Comparison of ENCODE assay signal across 17 cellular contexts in genomic region chr1:111198836-111199235, GRCh38. TPM values are rescaled to one million over a fixed set of nuclear protein-coding genes. Genes with fewer than 3 reads are reported as not detected.
A peak's percentile ranks its signal among the peaks of the same experiment; 100 is the strongest.
DNase-seq lines count a peak whose midpoint lies in the region; ATAC-seq, FAIRE-seq and TF ChIP-seq lines count a peak whose summit lies in the region.
"Had no signal": no experiment of that assay in that cellular context is flagged by ENCODE, and none has a peak within 500 bp of the region (broad histone marks: within the 10 kb centered on the region; RNA-seq: fewer than 3 reads in every experiment).

No MANE protein-coding gene starts in this region.

- H3K27me3 ChIP-seq in K562 (ENCODE audit: control insufficient read depth in 2 of 2, insufficient read depth in 2 of 2, low read length in 2 of 2), result no peaks in the 10 kb centered on the region; a peak in 1 of 5 replicates
- H3K27me3 ChIP-seq: foreskin keratinocyte had no signal

- H3K36me3 ChIP-seq in K562 (ENCODE audit: control insufficient read depth, insufficient read depth, low read length), result no peaks in the 10 kb centered on the region

- DNase-seq in CD14-positive monocyte (ENCODE audit: low spot score) (no peak), K562 (ENCODE audit: extremely low read depth in 1 of 4, low spot score in 3 of 4) (no peak), NK-92 (lab: John Stamatoyannopoulos, UW; ENCODE audit: unreplicated experiment) (no peak), NOMO-1 treated with DMSO at 0.1 percent for 48 hours (lab: John Stamatoyannopoulos, UW; ENCODE audit: unreplicated experiment) (no peak), COLO668 (lab: John Stamatoyannopoulos, UW; ENCODE audit: unreplicated experiment) (no peak)
- no peak for DNase-seq in natural killer cell treated with Interleukin-12 subunit alpha and Interleukin-12 subunit beta and Interleukin-15 and Interleukin-18, amount 100 ng/mL, for 72 hours (ENCODE audit: low spot score)
- DNase-seq: cortex of kidney, foreskin keratinocyte, NCI-H1105 treated with DMSO at 0.1 percent for 48 hours, NCI-H510A had no signal

- no peak for TF ChIP-seq EP300 in K562 (IDR thresholded peaks at IDR 0.05; ENCODE audit: low read length)

- TF ChIP-seq RAD21 in K562 (CRISPR knock-in tag; conservative IDR thresholded peaks at IDR 0.05 in 1 of 2, IDR thresholded peaks at IDR 0.05 in 1 of 2), result no peak

- peak overlapping the region in 6 of 7 donors; percentile 24 to 97 (median 94) for H3K27ac Mint-ChIP-seq in CD14-positive monocyte
- peak overlapping the region; percentile 94 to 99 for H3K27ac Mint-ChIP-seq in natural killer cell treated with Interleukin-12 subunit alpha and Interleukin-12 subunit beta and Interleukin-15 and Interleukin-18, amount 100 ng/mL, for 72 hours

- peaks cover 21 to 29% of the 10 kb centered on the region in 2 experiments for H3K4me1 ChIP-seq in K562 (replicated peaks in 1 of 2; ENCODE audit: control insufficient read depth in 2 of 2, insufficient read depth in 2 of 2, low read length in 2 of 2)

- intact Hi-C loops in CD14-positive monocyte (cut with micrococcal nuclease) (no loop called here), K562 (cut with micrococcal nuclease) (no loop called here)

- no peaks in the 10 kb centered on the region for H3K9me1 ChIP-seq in K562 (ENCODE audit: control insufficient read depth, insufficient read depth, low read length)

- ATAC-seq in K562, result no peak
- ATAC-seq in natural killer cell treated with Interleukin-12 subunit alpha and Interleukin-12 subunit beta and Interleukin-15 and Interleukin-18, amount 100 ng/mL, for 72 hours, result no peak
- no peak for ATAC-seq in HG03469 (IDR thresholded peaks at IDR 0.05; ENCODE audit: unreplicated experiment)
- ATAC-seq: foreskin keratinocyte, Right ventricle myocardium inferior had no signal

- no TSS peak for BruUV-seq in K562 (replicated peaks; lab: Mats Ljungman, UMichigan)

- WGBS in K562 (ENCODE audit: insufficient coverage, low coverage, missing lambda C conversion rate), result 42% methylated on average over 5 of the region's 5 CpGs

- no peaks in the 10 kb centered on the region for H3K79me2 ChIP-seq in K562 (ENCODE audit: control insufficient read depth, insufficient read depth, low read length)

- in situ Hi-C loops in K562 (cut with MboI), result no loop called here

- POLR2A ChIA-PET in K562 (lab: Yijun Ruan, JAX), result interaction anchor here (0.7 to 1.1 kb wide), 4 partner anchors 11 to 65 kb away, joined by 3 to 5 read pairs (median 3); no protein-coding TSS in a partner anchor

- peaks cover 0 to 2% (median 0%) of the 10 kb centered on the region in 7 donors for H3K9me3 Mint-ChIP-seq in CD14-positive monocyte
- H3K9me3 Mint-ChIP-seq in natural killer cell treated with Interleukin-12 subunit alpha and Interleukin-12 subunit beta and Interleukin-15 and Interleukin-18, amount 100 ng/mL, for 72 hours, result no peaks in the 10 kb centered on the region

- H3K36me3 Mint-ChIP-seq in CD14-positive monocyte, result peaks cover 47 to 50% of the 10 kb centered on the region in 2 donors
- H3K36me3 Mint-ChIP-seq in natural killer cell treated with Interleukin-12 subunit alpha and Interleukin-12 subunit beta and Interleukin-15 and Interleukin-18, amount 100 ng/mL, for 72 hours, result peaks cover 38% of the 10 kb centered on the region

- FAIRE-seq in K562 (lab: Jason Lieb, UNC), result no peak
- FAIRE-seq: islet of Langerhans had no signal

- H3K27ac ChIP-seq in K562 (ENCODE audit: extremely low read depth, low read depth, low read length), result no peak overlapping the region
- H3K27ac ChIP-seq: foreskin keratinocyte, VCaP had no signal

- H4K20me1 ChIP-seq in K562 (replicated peaks; ENCODE audit: control insufficient read depth, insufficient read depth, low read length), result no peaks in the 10 kb centered on the region

- no peak for TF ChIP-seq POLR2A in K562 (conservative IDR thresholded peaks at IDR 0.05)

- H3K9ac ChIP-seq in K562 (ENCODE audit: insufficient read depth in 1 of 2, low read depth in 2 of 2, low read length in 2 of 2), result no peak overlapping the region

- TF ChIP-seq CTCF in CD14-positive monocyte (IDR thresholded peaks at IDR 0.05), result no peak
- no peak for TF ChIP-seq CTCF in GM12875 (IDR thresholded peaks at IDR 0.05; ENCODE audit: borderline replicate concordance, insufficient read depth, low read depth, low read length)
- TF ChIP-seq CTCF in K562 (IDR thresholded peaks at IDR 0.05 in 2 of 3, conservative IDR thresholded peaks at IDR 0.05 in 1 of 3; ENCODE audit: insufficient read depth in 2 of 3, low read depth in 1 of 3, low read length in 3 of 3), result no peak

- H3K4me3 ChIP-seq in GM12875 (ENCODE audit: low read depth, low read length) (peak overlapping the region; percentile 65), K562 (no peak overlapping the region)

- no peaks in the 10 kb centered on the region for H3K27me3 Mint-ChIP-seq in CD14-positive monocyte (ENCODE audit: low read depth in 3 of 3)
- no peaks in the 10 kb centered on the region for H3K27me3 Mint-ChIP-seq in natural killer cell treated with Interleukin-12 subunit alpha and Interleukin-12 subunit beta and Interleukin-15 and Interleukin-18, amount 100 ng/mL, for 72 hours

- no peak overlapping the region for H3K4me2 ChIP-seq in K562 (ENCODE audit: insufficient read depth, low read length)

- peak overlapping the region; percentile 35 to 51 for H3K4me3 Mint-ChIP-seq in CD14-positive monocyte
- peak overlapping the region; percentile 98 for H3K4me3 Mint-ChIP-seq in natural killer cell treated with Interleukin-12 subunit alpha and Interleukin-12 subunit beta and Interleukin-15 and Interleukin-18, amount 100 ng/mL, for 72 hours

- CTCF ChIA-PET in K562 (lab: Yijun Ruan, JAX; ENCODE audit: low intra/inter-chr PET ratio), result interaction anchor here (0.5 kb wide), 1 partner anchor 418 kb away, joined by 3 read pairs; no protein-coding TSS in a partner anchor

- H2AFZ ChIP-seq in K562 (ENCODE audit: low read depth, low read length), result no peak overlapping the region

- no peaks in the 10 kb centered on the region for H3K9me3 ChIP-seq in K562 (replicated peaks; ENCODE audit: control insufficient read depth, insufficient read depth, low read depth, low read length)

- H3K4me1 Mint-ChIP-seq in CD14-positive monocyte, result peaks cover 94% of the 10 kb centered on the region
- H3K4me1 Mint-ChIP-seq in natural killer cell treated with Interleukin-12 subunit alpha and Interleukin-12 subunit beta and Interleukin-15 and Interleukin-18, amount 100 ng/mL, for 72 hours (ENCODE audit: low read depth in 2 of 2), result peaks cover 87 to 91% of the 10 kb centered on the region in 2 donors

RNA-seq across cellular contexts. Expression of gene DENND2D, which starts 1.6 kb away (rescaled TPM):
- polyA plus RNA-seq in CD14-positive monocyte, result 10 to 100 TPM; 22.4 to 24.0 TPM
- not detected in 2 replicates for total RNA-seq in K562 (2011; cell fraction: chromatin; rRNA removed; ENCODE audit: low replicate concordance)
- total RNA-seq in K562 (2011; cell fraction: nucleolus; rRNA removed), result not detected in 2 replicates
- total RNA-seq in K562 (2011; cell fraction: nucleoplasm; rRNA removed), result not detected in 2 replicates
- total RNA-seq in K562 (2014; rRNA removed), result not detected in 2 replicates
- not detected in 2 replicates for total RNA-seq in K562 (2014; rRNA removed; fragmentation: Illumina TruSeq; extraction: Trizol)
- total RNA-seq in K562 (2015; rRNA removed; fragmentation: Illumina TruSeq; extraction: Trizol), result 0.15 TPM in 1 of 2 replicates, not detected in the other
- total RNA-seq in K562 (2021), result 0.36 and 0.44 TPM in 2 replicates
- not detected in 2 replicates for polyA plus RNA-seq in K562 (2011; rRNA removed)
- 0.10 TPM in 1 of 2 replicates, not detected in the other for polyA plus RNA-seq in K562 (2011; cell fraction: cytosol; rRNA removed)
- polyA plus RNA-seq in K562 (2011; cell fraction: nucleus; rRNA removed), result not detected in 2 replicates
- 0.17 and 0.33 TPM in 2 replicates for polyA plus RNA-seq in K562 (2012)
- polyA plus RNA-seq in K562 (2014; fragmentation: Illumina TruSeq; extraction: Trizol), result 0.13 TPM in 1 of 2 replicates, not detected in the other
- polyA plus RNA-seq in K562 (2014; fragmentation: Nextera tagmentation; extraction: Ambion mirVana), result under 1 TPM in 1 of 2 experiments, not detected in 1; 0.08 TPM
- polyA plus RNA-seq in K562 (2014; rRNA removed), result not detected in 2 replicates
- polyA minus RNA-seq in K562 (2011; rRNA and poly(A)+ RNA removed), result 0.11 TPM in 1 of 2 replicates, not detected in the other
- polyA minus RNA-seq in K562 (2011; cell fraction: cytosol; rRNA and poly(A)+ RNA removed), result not detected in 2 replicates
- polyA minus RNA-seq in K562 (2011; cell fraction: nucleus; rRNA and poly(A)+ RNA removed), result 0.13 TPM in 1 of 2 replicates, not detected in the other
- 100 to 1,000 TPM; 103 to 118 TPM for total RNA-seq in natural killer cell treated with Interleukin-12 subunit alpha and Interleukin-12 subunit beta and Interleukin-15 and Interleukin-18, amount 100 ng/mL, for 72 hours
- total RNA-seq: HT1080 had no signal

RNA-seq across cellular contexts. Expression of gene CHI3L2, which starts 28.7 kb away (rescaled TPM):
- polyA plus RNA-seq in CD14-positive monocyte (1 to 10 TPM; 1.4 to 9.9 TPM), K562 (2011; rRNA removed) (0.05 and 0.15 TPM in 2 replicates), K562 (2014; fragmentation: Illumina TruSeq; extraction: Trizol) (not detected in 2 replicates), K562 (2014; fragmentation: Nextera tagmentation; extraction: Ambion mirVana) (not detected), K562 (2014; rRNA removed) (0.22 TPM in 1 of 2 replicates, not detected in the other)
- not detected in 2 replicates for total RNA-seq in K562 (2011; cell fraction: chromatin; rRNA removed; ENCODE audit: low replicate concordance)
- not detected in 2 replicates for total RNA-seq in K562 (2011; cell fraction: nucleolus; rRNA removed)
- not detected in 2 replicates for total RNA-seq in K562 (2011; cell fraction: nucleoplasm; rRNA removed)
- total RNA-seq in K562 (2014; rRNA removed) (not detected in 2 replicates), K562 (2014; rRNA removed; fragmentation: Illumina TruSeq; extraction: Trizol) (not detected in 2 replicates), K562 (2015; rRNA removed; fragmentation: Illumina TruSeq; extraction: Trizol) (0.07 TPM in 1 of 2 replicates, not detected in the other), K562 (2021) (0.27 TPM in 1 of 2 replicates, not detected in the other)
- polyA plus RNA-seq in K562 (2011; cell fraction: cytosol; rRNA removed), result 0.19 TPM in 1 of 2 replicates, not detected in the other
- not detected in 2 replicates for polyA plus RNA-seq in K562 (2011; cell fraction: nucleus; rRNA removed)
- polyA plus RNA-seq in K562 (2012), result 0.12 and 0.15 TPM in 2 replicates
- not detected in 2 replicates for polyA minus RNA-seq in K562 (2011; rRNA and poly(A)+ RNA removed)
- polyA minus RNA-seq in K562 (2011; cell fraction: cytosol; rRNA and poly(A)+ RNA removed), result not detected in 2 replicates
- not detected in 2 replicates for polyA minus RNA-seq in K562 (2011; cell fraction: nucleus; rRNA and poly(A)+ RNA removed)
- 10 to 100 TPM in 1 of 2 donors, 1 to 10 TPM in 1; 4.3 to 30.6 TPM for total RNA-seq in natural killer cell treated with Interleukin-12 subunit alpha and Interleukin-12 subunit beta and Interleukin-15 and Interleukin-18, amount 100 ng/mL, for 72 hours
- total RNA-seq: H4 had no signal

RNA-seq across cellular contexts. Expression of gene CEPT1, which starts 58.8 kb away (rescaled TPM):
- polyA plus RNA-seq in CD14-positive monocyte (10 to 100 TPM; 20.8 to 26.9 TPM), K562 (2011; rRNA removed) (72.6 and 73.9 TPM in 2 replicates), K562 (2014; fragmentation: Illumina TruSeq; extraction: Trizol) (30.9 and 42.4 TPM in 2 replicates), K562 (2014; fragmentation: Nextera tagmentation; extraction: Ambion mirVana) (10 to 100 TPM; 39.1 to 46.4 TPM), K562 (2014; rRNA removed) (28.0 and 33.1 TPM in 2 replicates)
- total RNA-seq in K562 (2011; cell fraction: chromatin; rRNA removed; ENCODE audit: low replicate concordance), result 77.6 and 152 TPM in 2 replicates
- total RNA-seq in K562 (2011; cell fraction: nucleolus; rRNA removed), result 38.0 and 48.8 TPM in 2 replicates
- 77.7 and 110 TPM in 2 replicates for total RNA-seq in K562 (2011; cell fraction: nucleoplasm; rRNA removed)
- total RNA-seq in K562 (2014; rRNA removed) (24.4 and 25.1 TPM in 2 replicates), K562 (2014; rRNA removed; fragmentation: Illumina TruSeq; extraction: Trizol) (52.7 and 54.1 TPM in 2 replicates), K562 (2015; rRNA removed; fragmentation: Illumina TruSeq; extraction: Trizol) (42.3 and 47.6 TPM in 2 replicates), K562 (2021) (35.5 and 45.7 TPM in 2 replicates)
- 17.1 and 37.5 TPM in 2 replicates for polyA plus RNA-seq in K562 (2011; cell fraction: cytosol; rRNA removed)
- 34.6 and 56.8 TPM in 2 replicates for polyA plus RNA-seq in K562 (2011; cell fraction: nucleus; rRNA removed)
- 24.2 and 25.2 TPM in 2 replicates for polyA plus RNA-seq in K562 (2012)
- 86.2 and 109 TPM in 2 replicates for polyA minus RNA-seq in K562 (2011; rRNA and poly(A)+ RNA removed)
- polyA minus RNA-seq in K562 (2011; cell fraction: cytosol; rRNA and poly(A)+ RNA removed), result 21.6 and 23.8 TPM in 2 replicates
- polyA minus RNA-seq in K562 (2011; cell fraction: nucleus; rRNA and poly(A)+ RNA removed), result 34.6 and 56.8 TPM in 2 replicates
- total RNA-seq in natural killer cell treated with Interleukin-12 subunit alpha and Interleukin-12 subunit beta and Interleukin-15 and Interleukin-18, amount 100 ng/mL, for 72 hours, result 10 to 100 TPM; 34.5 to 41.6 TPM

RNA-seq across cellular contexts. Expression of gene DRAM2, which starts 58.9 kb away (rescaled TPM):
- polyA plus RNA-seq in CD14-positive monocyte (100 to 1,000 TPM; 190 to 204 TPM), K562 (2011; rRNA removed) (158 and 161 TPM in 2 replicates), K562 (2014; fragmentation: Illumina TruSeq; extraction: Trizol) (67.4 and 77.7 TPM in 2 replicates), K562 (2014; fragmentation: Nextera tagmentation; extraction: Ambion mirVana) (100 to 1,000 TPM in 1 of 2 experiments, 10 to 100 TPM in 1; 93.4 to 101 TPM), K562 (2014; rRNA removed) (46.4 and 60.2 TPM in 2 replicates)
- total RNA-seq in K562 (2011; cell fraction: chromatin; rRNA removed; ENCODE audit: low replicate concordance), result 55.1 and 79.4 TPM in 2 replicates
- total RNA-seq in K562 (2011; cell fraction: nucleolus; rRNA removed), result 47.5 and 52.1 TPM in 2 replicates
- 96.9 and 112 TPM in 2 replicates for total RNA-seq in K562 (2011; cell fraction: nucleoplasm; rRNA removed)
- total RNA-seq in K562 (2014; rRNA removed) (29.0 and 38.2 TPM in 2 replicates), K562 (2014; rRNA removed; fragmentation: Illumina TruSeq; extraction: Trizol) (53.5 and 56.8 TPM in 2 replicates), K562 (2015; rRNA removed; fragmentation: Illumina TruSeq; extraction: Trizol) (43.3 and 44.1 TPM in 2 replicates), K562 (2021) (35.9 and 41.9 TPM in 2 replicates)
- 38.2 and 103 TPM in 2 replicates for polyA plus RNA-seq in K562 (2011; cell fraction: cytosol; rRNA removed)
- polyA plus RNA-seq in K562 (2011; cell fraction: nucleus; rRNA removed), result 81.1 and 121 TPM in 2 replicates
- polyA plus RNA-seq in K562 (2012), result 36.3 and 87.9 TPM in 2 replicates
- 92.2 and 94.6 TPM in 2 replicates for polyA minus RNA-seq in K562 (2011; rRNA and poly(A)+ RNA removed)
- polyA minus RNA-seq in K562 (2011; cell fraction: cytosol; rRNA and poly(A)+ RNA removed), result 27.1 and 32.8 TPM in 2 replicates
- 19.8 and 33.9 TPM in 2 replicates for polyA minus RNA-seq in K562 (2011; cell fraction: nucleus; rRNA and poly(A)+ RNA removed)
- total RNA-seq in natural killer cell treated with Interleukin-12 subunit alpha and Interleukin-12 subunit beta and Interleukin-15 and Interleukin-18, amount 100 ng/mL, for 72 hours, result 10 to 100 TPM; 22.5 to 25.7 TPM

Comparison
In these comparisons a context has a peak if more than half of its experiments do, and no peak if none do; other contexts are left out.
1. RNA of gene DENND2D, which starts 1.6 kb away (total RNA-seq): 103 to 118 TPM in natural killer cell treated with Interleukin-12 subunit alpha and Interleukin-12 subunit beta and Interleukin-15 and Interleukin-18, amount 100 ng/mL, for 72 hours; 0.15 to 0.44 TPM in K562; every median in the first group is over 10 times any median in the second.